ENCODE assay signal across 1 cellular context in genomic region chr3:150610785-150611184, GRCh38.
TF ChIP-seq lines count a peak whose summit lies in the region.

No MANE protein-coding gene starts in this region.

TF ChIP-seq in K562, 482 proteins besides CTCF, POLR2A, EP300 and RAD21 (continued from another document):
- TF ChIP-seq, protein P1, sequence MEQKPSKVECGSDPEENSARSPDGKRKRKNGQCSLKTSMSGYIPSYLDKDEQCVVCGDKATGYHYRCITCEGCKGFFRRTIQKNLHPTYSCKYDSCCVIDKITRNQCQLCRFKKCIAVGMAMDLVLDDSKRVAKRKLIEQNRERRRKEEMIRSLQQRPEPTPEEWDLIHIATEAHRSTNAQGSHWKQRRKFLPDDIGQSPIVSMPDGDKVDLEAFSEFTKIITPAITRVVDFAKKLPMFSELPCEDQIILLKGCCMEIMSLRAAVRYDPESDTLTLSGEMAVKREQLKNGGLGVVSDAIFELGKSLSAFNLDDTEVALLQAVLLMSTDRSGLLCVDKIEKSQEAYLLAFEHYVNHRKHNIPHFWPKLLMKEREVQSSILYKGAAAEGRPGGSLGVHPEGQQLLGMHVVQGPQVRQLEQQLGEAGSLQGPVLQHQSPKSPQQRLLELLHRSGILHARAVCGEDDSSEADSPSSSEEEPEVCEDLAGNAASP (IDR thresholded peaks at IDR 0.05): no peak
- TF ChIP-seq TRIM24 (IDR thresholded peaks at IDR 0.05): peak; percentile 56 to 69; a peak in 3 of 4 replicates
- TF ChIP-seq, protein P2, sequence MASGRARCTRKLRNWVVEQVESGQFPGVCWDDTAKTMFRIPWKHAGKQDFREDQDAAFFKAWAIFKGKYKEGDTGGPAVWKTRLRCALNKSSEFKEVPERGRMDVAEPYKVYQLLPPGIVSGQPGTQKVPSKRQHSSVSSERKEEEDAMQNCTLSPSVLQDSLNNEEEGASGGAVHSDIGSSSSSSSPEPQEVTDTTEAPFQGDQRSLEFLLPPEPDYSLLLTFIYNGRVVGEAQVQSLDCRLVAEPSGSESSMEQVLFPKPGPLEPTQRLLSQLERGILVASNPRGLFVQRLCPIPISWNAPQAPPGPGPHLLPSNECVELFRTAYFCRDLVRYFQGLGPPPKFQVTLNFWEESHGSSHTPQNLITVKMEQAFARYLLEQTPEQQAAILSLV (tag; IDR thresholded peaks at IDR 0.05): peak; percentile 56; the same call in 1 of the 2 replicates
- TF ChIP-seq, protein P3, sequence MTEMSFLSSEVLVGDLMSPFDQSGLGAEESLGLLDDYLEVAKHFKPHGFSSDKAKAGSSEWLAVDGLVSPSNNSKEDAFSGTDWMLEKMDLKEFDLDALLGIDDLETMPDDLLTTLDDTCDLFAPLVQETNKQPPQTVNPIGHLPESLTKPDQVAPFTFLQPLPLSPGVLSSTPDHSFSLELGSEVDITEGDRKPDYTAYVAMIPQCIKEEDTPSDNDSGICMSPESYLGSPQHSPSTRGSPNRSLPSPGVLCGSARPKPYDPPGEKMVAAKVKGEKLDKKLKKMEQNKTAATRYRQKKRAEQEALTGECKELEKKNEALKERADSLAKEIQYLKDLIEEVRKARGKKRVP (CRISPR knock-in tag; IDR thresholded peaks at IDR 0.05): 0 out of 2 replicates have a peak, but pooled peaks have one; percentile 37
- TF ChIP-seq, protein P4, sequence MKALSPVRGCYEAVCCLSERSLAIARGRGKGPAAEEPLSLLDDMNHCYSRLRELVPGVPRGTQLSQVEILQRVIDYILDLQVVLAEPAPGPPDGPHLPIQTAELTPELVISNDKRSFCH (CRISPR knock-in tag; IDR thresholded peaks at IDR 0.05): no peak
- TF ChIP-seq, protein P4 (tag; IDR thresholded peaks at IDR 0.05): no peak
